Comparison of ENCODE assay signal across 8 cellular contexts in genomic region chr21:28051662-28052061, GRCh38.
DNase-seq lines count a peak whose midpoint lies in the region; ATAC-seq and TF ChIP-seq lines count a peak whose summit lies in the region.
"Not testable (repeated sequence)": the region's sequence is repeated elsewhere in the genome, so short reads cannot be mapped to it uniquely, and the experiment has no call there.

No MANE protein-coding gene starts in this region.

- H3K4me3 Mint-ChIP-seq in MCF 10A (ENCODE audit: unreplicated experiment) = not testable (repeated sequence)

- CTCF ChIA-PET in MCF 10A (lab: Yijun Ruan, JAX) = interaction anchor here (0.9 to 1.1 kb wide), 3 partner anchors 72 to 694 kb away, joined by 4 to 5 read pairs (median 4); no protein-coding TSS in a partner anchor

- H3K4me1 Mint-ChIP-seq in MCF 10A (ENCODE audit: insufficient read depth, unreplicated experiment) = not testable (repeated sequence)

- H3K36me3 ChIP-seq in RWPE2 (ENCODE audit: low read depth); left lung: not testable (repeated sequence)

- H3K27me3 ChIP-seq in RWPE2 (ENCODE audit: insufficient read depth, poor library complexity, severe bottlenecking); left lung: not testable (repeated sequence)

- POLR2A ChIA-PET in MCF 10A (lab: Yijun Ruan, JAX) = interaction anchor here (0.7 kb wide), 1 partner anchor 694 kb away, joined by 3 read pairs; no protein-coding TSS in a partner anchor

- TF ChIP-seq CTCF in RWPE2 (IDR thresholded peaks at IDR 0.05; ENCODE audit: poor library complexity, severe bottlenecking) = peak; percentile 76
- peak; percentile 69 for TF ChIP-seq CTCF in MCF 10A (IDR thresholded peaks at IDR 0.05; ENCODE audit: unreplicated experiment)
- peak in 1 of 2 donors; percentile 39 for TF ChIP-seq CTCF in left lung (IDR thresholded peaks at IDR 0.05)

- intact Hi-C loops in MCF 10A (cut with micrococcal nuclease) = loop anchor here (1.0 to 5.0 kb wide), 4 partner anchors 285 to 694 kb away; no protein-coding TSS in a partner anchor
- intact Hi-C loops in left lung (cut with DNase I) = not testable (repeated sequence)

- not testable (repeated sequence) for H3K27me3 Mint-ChIP-seq in MCF 10A (ENCODE audit: insufficient read depth, unreplicated experiment)

- not testable (repeated sequence) for H3K4me3 ChIP-seq in RWPE2 (ENCODE audit: severe bottlenecking); left lung

- H3K36me3 Mint-ChIP-seq in MCF 10A (ENCODE audit: insufficient read depth, unreplicated experiment) = not testable (repeated sequence)

- not testable (repeated sequence) for H3K4me1 ChIP-seq in RWPE2 (ENCODE audit: insufficient read depth, poor library complexity, severe bottlenecking); left lung

- H3K27ac ChIP-seq in RWPE2 (ENCODE audit: poor library complexity, severe bottlenecking); left lung: not testable (repeated sequence)

- not testable (repeated sequence) for H3K9me3 Mint-ChIP-seq in MCF 10A (ENCODE audit: unreplicated experiment)

- DNase-seq in ACHN (peak; percentile 49), NCI-H1694 (lab: John Stamatoyannopoulos, UW) (peak; percentile 65), MCF 10A (ENCODE audit: unreplicated experiment) (peak; percentile 41), fibroblast of the conjunctiva (ENCODE audit: low read depth) (peak; percentile 23), retina (peak; percentile 47)
- DNase-seq in RWPE2 (ENCODE audit: low spot score); left lung: not testable (repeated sequence)

- ATAC-seq in GM19351 (IDR thresholded peaks at IDR 0.05; ENCODE audit: unreplicated experiment) (peak; percentile 57), RWPE2 (ENCODE audit: low read depth) (peak; percentile 33; the same call in 1 of the 3 replicates), left lung (peak; percentile 79)

- not testable (repeated sequence) for BruUV-seq in MCF 10A (replicated peaks; lab: Mats Ljungman, UMichigan)

- not testable (repeated sequence) for H3K27ac Mint-ChIP-seq in MCF 10A (ENCODE audit: low read depth, unreplicated experiment)

- in situ Hi-C loops in ACHN (cut with HindIII; ENCODE audit: low pct_ligation_motif_present, low pct_unique_long_range_greater_than_20kb, low sequenced_read_pairs) = not testable (repeated sequence)

- H3K9me3 ChIP-seq in RWPE2 (ENCODE audit: severe bottlenecking); left lung: not testable (repeated sequence)
